In the genomic region with DNA sequence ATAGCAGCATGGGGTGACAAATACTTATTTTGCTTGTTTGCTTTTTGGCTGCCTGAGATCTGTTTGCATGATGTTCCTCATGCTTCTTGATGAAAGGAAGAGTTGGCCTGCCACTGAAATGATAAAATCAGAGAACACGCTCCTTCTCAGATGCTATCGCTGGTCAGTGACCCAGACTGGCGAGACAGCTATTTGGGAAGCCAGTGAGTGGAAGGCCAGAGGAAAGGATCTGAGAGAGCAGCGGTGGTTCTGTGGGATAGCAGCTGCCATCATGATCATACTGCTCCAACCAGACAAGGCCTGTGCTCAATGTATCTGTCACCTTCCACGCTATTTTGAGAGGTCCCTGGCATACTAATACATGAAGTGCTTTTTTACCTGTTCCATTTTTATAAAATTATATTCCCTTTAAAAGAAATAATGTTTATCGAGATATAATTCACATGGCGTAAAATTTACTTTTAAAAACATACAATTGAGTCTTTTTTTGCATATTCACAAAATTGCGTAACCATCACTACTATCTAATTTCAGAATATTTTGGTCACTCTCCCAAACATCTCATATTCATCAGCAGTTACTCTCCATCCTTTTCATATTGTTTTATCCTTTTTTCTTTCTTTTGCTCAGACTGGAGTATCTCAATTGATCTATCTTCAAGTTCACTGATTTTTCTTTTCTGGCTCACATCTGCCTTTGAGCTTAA, we compare ENCODE assay signal across 24 cellular contexts.
"Had no signal": no experiment of that assay in that cellular context is flagged by ENCODE, and none has a peak within 500 bp of the region (broad histone marks: within the 10 kb centered on the region; RNA-seq: fewer than 3 reads in every experiment).

No MANE protein-coding gene starts in this region.

- H3K36me3 ChIP-seq: adrenal gland, WERI-Rb-1 had no signal

- FAIRE-seq: TTC549 had no signal

- H3K9me3 ChIP-seq: adrenal gland had no signal

- DNase-seq: activated CD4-positive, alpha-beta memory T cell treated with anti-CD3 and anti-CD28 coated beads, Interleukin-2, amount 10 ng/mL, durations not matched to agents 7 days and 5 days; activated CD4-positive, alpha-beta T cell treated with anti-CD3 and anti-CD28 coated beads for 36 hours; activated CD4-positive, alpha-beta T cell treated with anti-CD3 and anti-CD28 coated beads, Interleukin-2, amount 50 U/mL, for 1 hour; activated CD8-positive, alpha-beta memory T cell treated with anti-CD3 and anti-CD28 coated beads, Interleukin-2, amount 50 U/mL, for 4 hours; activated naive CD4-positive, alpha-beta T cell treated with anti-CD3 and anti-CD28 coated beads, Interleukin-2, amount 50 U/mL, for 16 hours; activated naive CD8-positive, alpha-beta T cell treated with anti-CD3 and anti-CD28 coated beads, Interleukin-2, amount 10 ng/mL, durations not matched to agents 7 days and 5 days; activated T-cell treated with anti-CD3 and anti-CD28 coated beads, Interleukin-2, amount 50 U/mL, for 1 hour; adrenal gland; anterior cingulate cortex; cerebellar nuclear complex; NCI-H1105 treated with DMSO at 0.1 percent for 48 hours; NCI-H1436 treated with DMSO at 0.1 percent for 48 hours; NCI-H187; NCI-H2081; NCI-H510A treated with DMSO at 0.1 percent for 48 hours; NCI-H69; NK-92 treated with Interleukin-12 subunit alpha and Interleukin-12 subunit beta, amount 100 ng/mL, for 24 hours; OCI-M1; Right ventricle myocardium superior; T-helper 2 cell; T1000; WERI-Rb-1 had no signal

- H3K27me3 ChIP-seq: adrenal gland had no signal

- H3K4me1 ChIP-seq: adrenal gland had no signal

- H3K4me3 ChIP-seq: adrenal gland had no signal

- H3K27ac ChIP-seq: adrenal gland, RWPE1, WERI-Rb-1 had no signal
